ENCODE assay signal across 17 cellular contexts in the genomic region with DNA sequence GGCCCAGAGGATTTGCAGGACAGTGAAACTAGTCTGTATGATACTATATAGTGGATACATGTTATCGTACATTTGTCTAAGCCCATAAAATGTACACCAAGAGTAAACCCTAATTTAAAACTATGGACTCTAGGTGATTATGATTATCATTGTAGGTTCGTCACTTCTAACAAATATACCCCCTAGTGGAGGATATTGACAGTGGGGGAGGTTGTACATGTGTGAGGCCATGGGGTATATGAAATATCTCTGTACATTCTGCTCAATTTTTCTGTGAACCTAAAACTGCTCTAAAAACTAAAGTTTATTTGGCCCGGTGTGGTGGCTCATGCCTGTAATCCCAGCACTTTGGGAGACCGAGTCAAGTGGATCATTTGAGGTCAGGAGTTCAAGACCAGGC.
DNase-seq lines count a peak whose midpoint lies in the region; ATAC-seq, FAIRE-seq and TF ChIP-seq lines count a peak whose summit lies in the region.
"Had no signal": no experiment of that assay in that cellular context is flagged by ENCODE, and none has a peak within 500 bp of the region (broad histone marks: within the 10 kb centered on the region; RNA-seq: fewer than 3 reads in every experiment).

No MANE protein-coding gene starts in this region.

- DNase-seq in DND-41: no peak
- no peak for DNase-seq in GM12891 (ENCODE audit: insufficient read length, low spot score)
- DNase-seq in prostate gland (ENCODE audit: low spot score): no peak
- no peak for DNase-seq in mesothelial cell of epicardium (ENCODE audit: low spot score in 2 of 2, unreplicated experiment in 2 of 2)
- no peak for DNase-seq in activated naive CD4-positive, alpha-beta T cell treated with Interleukin-2 at 50 U/mL for 16 hours
- no peak for DNase-seq in activated CD4-positive, alpha-beta T cell treated with anti-CD3 and anti-CD28 coated beads, Interleukin-2, amount 50 U/mL, for 48 hours
- DNase-seq: ACHN; C1 segment of cervical spinal cord; CD4-positive, alpha-beta memory T cell; DMS79; GF-D8; HCEC 1CT had no signal

- H3K4me1 Mint-ChIP-seq in mesothelial cell of epicardium: peaks cover 12% of the 10 kb centered on the region

- WGBS in prostate gland: 95% methylated on average over 4 of the region's 4 CpGs

- H3K9ac ChIP-seq in DND-41 (ENCODE audit: low read depth, low read length) (no peak overlapping the region), OCI-LY1 (ENCODE audit: low read length) (no peak overlapping the region)
- H3K9ac ChIP-seq: KMS-11 had no signal

- no peak overlapping the region for H3K4me3 Mint-ChIP-seq in mesothelial cell of epicardium
- H3K4me3 Mint-ChIP-seq: CD4-positive, alpha-beta memory T cell; IgD-negative memory B cell had no signal

- H3K36me3 Mint-ChIP-seq in mesothelial cell of epicardium: no peaks in the 10 kb centered on the region
- H3K36me3 Mint-ChIP-seq: CD4-positive, alpha-beta memory T cell; IgD-negative memory B cell had no signal

- H3K9me3 ChIP-seq in DND-41 (ENCODE audit: insufficient read depth, low read length, severe bottlenecking) (no peaks in the 10 kb centered on the region), OCI-LY1 (ENCODE audit: low read length) (no peaks in the 10 kb centered on the region), prostate gland (no peaks in the 10 kb centered on the region)

- intact Hi-C loops in prostate gland (cut with DNase I): no loop called here

- H3K27me3 Mint-ChIP-seq in mesothelial cell of epicardium (ENCODE audit: low read depth): no peaks in the 10 kb centered on the region
- H3K27me3 Mint-ChIP-seq: CD4-positive, alpha-beta memory T cell; IgD-negative memory B cell had no signal

- H3K36me3 ChIP-seq in DND-41 (ENCODE audit: insufficient read depth, low read length) (no peaks in the 10 kb centered on the region), OCI-LY1 (ENCODE audit: insufficient read depth, low read length) (no peaks in the 10 kb centered on the region), prostate gland (no peaks in the 10 kb centered on the region)

- H3K9me3 Mint-ChIP-seq in mesothelial cell of epicardium: no peaks in the 10 kb centered on the region
- H3K9me3 Mint-ChIP-seq: CD4-positive, alpha-beta memory T cell; IgD-negative memory B cell had no signal

- ATAC-seq in DND-41 (ENCODE audit: insufficient read depth, low read depth) (no peak), SK-N-SH treated with all-trans-retinoic acid at 6 μM for 48 hours (no peak)

- no peak for TF ChIP-seq POLR2A in GM12891 (IDR thresholded peaks at IDR 0.05; ENCODE audit: low read depth, low read length)
- no peak for TF ChIP-seq POLR2A in prostate gland (IDR thresholded peaks at IDR 0.05)

- FAIRE-seq in GM12891 (lab: Jason Lieb, UNC): peak; percentile 66
- FAIRE-seq: GM12892 had no signal

- TF ChIP-seq CTCF in DND-41 (IDR thresholded peaks at IDR 0.05; ENCODE audit: borderline replicate concordance, extremely low read depth, low read length, poor library complexity, severe bottlenecking): peak; percentile 4
- peak; percentile 35 for TF ChIP-seq CTCF in OCI-LY1 (IDR thresholded peaks at IDR 0.05; ENCODE audit: low read length)
- TF ChIP-seq CTCF in prostate gland (IDR thresholded peaks at IDR 0.05): no peak
- no peak for TF ChIP-seq CTCF in mesothelial cell of epicardium (IDR thresholded peaks at IDR 0.05; ENCODE audit: unreplicated experiment)

- H3F3A ChIP-seq in OCI-LY1 (ENCODE audit: insufficient read depth, low read length): no peaks in the 10 kb centered on the region

- H3K27ac Mint-ChIP-seq in mesothelial cell of epicardium: no peak overlapping the region
- H3K27ac Mint-ChIP-seq: IgD-negative memory B cell had no signal

- H3K4me1 ChIP-seq in DND-41 (ENCODE audit: insufficient read depth, low read length): no peaks in the 10 kb centered on the region
- peaks cover 13% of the 10 kb centered on the region for H3K4me1 ChIP-seq in OCI-LY1 (ENCODE audit: insufficient read depth, low read length, severe bottlenecking)
- H3K4me1 ChIP-seq in prostate gland (replicated peaks): no peaks in the 10 kb centered on the region

- H3K4me3 ChIP-seq in DND-41 (ENCODE audit: low read depth in 1 of 2, low read length in 2 of 2) (no peak overlapping the region), OCI-LY1 (ENCODE audit: low read depth, low read length, poor library complexity, severe bottlenecking) (no peak overlapping the region), prostate gland (no peak overlapping the region)

- H3K9me2 ChIP-seq in OCI-LY1 (ENCODE audit: low read depth, low read length): no peaks in the 10 kb centered on the region

- no peaks in the 10 kb centered on the region for H4K20me1 ChIP-seq in DND-41 (ENCODE audit: insufficient read depth, low read length)
- H4K20me1 ChIP-seq in OCI-LY1 (ENCODE audit: insufficient read depth, low read length): no peaks in the 10 kb centered on the region

- H3K27me3 ChIP-seq in DND-41 (ENCODE audit: insufficient read depth, low read length, poor library complexity) (no peaks in the 10 kb centered on the region), OCI-LY1 (ENCODE audit: insufficient read depth, low read length) (no peaks in the 10 kb centered on the region), prostate gland (replicated peaks; ENCODE audit: insufficient read depth) (no peaks in the 10 kb centered on the region)

- H3K4me2 ChIP-seq in DND-41 (ENCODE audit: insufficient read depth, low read length): no peak overlapping the region
- no peak overlapping the region for H3K4me2 ChIP-seq in OCI-LY1 (ENCODE audit: low read length)
- H3K4me2 ChIP-seq: KMS-11 had no signal

- H2AFZ ChIP-seq in DND-41 (ENCODE audit: low read depth, low read length): no peak overlapping the region
- no peak overlapping the region for H2AFZ ChIP-seq in OCI-LY1 (ENCODE audit: low read length)

- H3K27ac ChIP-seq in DND-41 (ENCODE audit: low read length) (no peak overlapping the region), OCI-LY1 (ENCODE audit: low read depth, low read length, poor library complexity, severe bottlenecking) (no peak overlapping the region), prostate gland (peak overlapping the region; percentile 6 to 70)
- H3K27ac ChIP-seq: KMS-11 had no signal

- H3K79me2 ChIP-seq in DND-41 (ENCODE audit: insufficient read depth, low read length): no peaks in the 10 kb centered on the region
- no peaks in the 10 kb centered on the region for H3K79me2 ChIP-seq in OCI-LY1 (ENCODE audit: insufficient read depth, low read length)

TF ChIP-seq in GM12891, 5 proteins besides CTCF, POLR2A, EP300 and RAD21:
- TF ChIP-seq PAX5 (IDR thresholded peaks at IDR 0.05; ENCODE audit: insufficient read depth, low read length, severe bottlenecking) (no peak), POU2F2 (IDR thresholded peaks at IDR 0.05; ENCODE audit: low read depth, low read length) (no peak), POLR2AphosphoS5 (IDR thresholded peaks at IDR 0.05; ENCODE audit: low read depth, low read length) (no peak), SPI1 (IDR thresholded peaks at IDR 0.05; ENCODE audit: low read depth, low read length) (no peak), TAF1 (IDR thresholded peaks at IDR 0.05; ENCODE audit: low read depth, low read length) (no peak)

TF ChIP-seq in SK-N-SH treated with all-trans-retinoic acid at 6 μM for 48 hours, 23 proteins besides CTCF, POLR2A, EP300 and RAD21:
- no peak for TF ChIP-seq RARB (CRISPR knock-in tag; IDR thresholded peaks at IDR 0.05)
- TF ChIP-seq ARNTL (CRISPR knock-in tag; IDR thresholded peaks at IDR 0.05; ENCODE audit: borderline replicate concordance, low read depth): no peak
- TF ChIP-seq, protein P1, sequence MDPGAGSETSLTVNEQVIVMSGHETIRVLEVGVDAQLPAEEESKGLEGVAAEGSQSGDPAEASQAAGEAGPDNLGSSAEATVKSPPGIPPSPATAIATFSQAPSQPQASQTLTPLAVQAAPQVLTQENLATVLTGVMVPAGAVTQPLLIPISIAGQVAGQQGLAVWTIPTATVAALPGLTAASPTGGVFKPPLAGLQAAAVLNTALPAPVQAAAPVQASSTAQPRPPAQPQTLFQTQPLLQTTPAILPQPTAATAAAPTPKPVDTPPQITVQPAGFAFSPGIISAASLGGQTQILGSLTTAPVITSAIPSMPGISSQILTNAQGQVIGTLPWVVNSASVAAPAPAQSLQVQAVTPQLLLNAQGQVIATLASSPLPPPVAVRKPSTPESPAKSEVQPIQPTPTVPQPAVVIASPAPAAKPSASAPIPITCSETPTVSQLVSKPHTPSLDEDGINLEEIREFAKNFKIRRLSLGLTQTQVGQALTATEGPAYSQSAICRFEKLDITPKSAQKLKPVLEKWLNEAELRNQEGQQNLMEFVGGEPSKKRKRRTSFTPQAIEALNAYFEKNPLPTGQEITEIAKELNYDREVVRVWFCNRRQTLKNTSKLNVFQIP (CRISPR knock-in tag; IDR thresholded peaks at IDR 0.05; ENCODE audit: borderline replicate concordance, low read depth): no peak
- TF ChIP-seq, protein P2, sequence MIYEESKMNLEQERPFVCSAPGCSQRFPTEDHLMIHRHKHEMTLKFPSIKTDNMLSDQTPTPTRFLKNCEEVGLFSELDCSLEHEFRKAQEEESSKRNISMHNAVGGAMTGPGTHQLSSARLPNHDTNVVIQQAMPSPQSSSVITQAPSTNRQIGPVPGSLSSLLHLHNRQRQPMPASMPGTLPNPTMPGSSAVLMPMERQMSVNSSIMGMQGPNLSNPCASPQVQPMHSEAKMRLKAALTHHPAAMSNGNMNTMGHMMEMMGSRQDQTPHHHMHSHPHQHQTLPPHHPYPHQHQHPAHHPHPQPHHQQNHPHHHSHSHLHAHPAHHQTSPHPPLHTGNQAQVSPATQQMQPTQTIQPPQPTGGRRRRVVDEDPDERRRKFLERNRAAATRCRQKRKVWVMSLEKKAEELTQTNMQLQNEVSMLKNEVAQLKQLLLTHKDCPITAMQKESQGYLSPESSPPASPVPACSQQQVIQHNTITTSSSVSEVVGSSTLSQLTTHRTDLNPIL (CRISPR knock-in tag; IDR thresholded peaks at IDR 0.05; ENCODE audit: low read depth): no peak
- no peak for TF ChIP-seq ZFP3 (CRISPR knock-in tag; IDR thresholded peaks at IDR 0.05)
- no peak for TF ChIP-seq PPARA (CRISPR knock-in tag; IDR thresholded peaks at IDR 0.05; ENCODE audit: borderline replicate concordance)

Comparison
In these comparisons a context has a peak if more than half of its experiments do, and no peak if none do; other contexts are left out.
1. H3K27ac ChIP-seq: peak in prostate gland (2 of 2); none in DND-41 (single experiment) and OCI-LY1 (single experiment).
2. CTCF ChIP-seq: peak in DND-41 (single experiment) and OCI-LY1 (single experiment); none in prostate gland (0 of 4) and mesothelial cell of epicardium (single experiment).